ENCODE assay signal across 12 cellular contexts in the genomic region with DNA sequence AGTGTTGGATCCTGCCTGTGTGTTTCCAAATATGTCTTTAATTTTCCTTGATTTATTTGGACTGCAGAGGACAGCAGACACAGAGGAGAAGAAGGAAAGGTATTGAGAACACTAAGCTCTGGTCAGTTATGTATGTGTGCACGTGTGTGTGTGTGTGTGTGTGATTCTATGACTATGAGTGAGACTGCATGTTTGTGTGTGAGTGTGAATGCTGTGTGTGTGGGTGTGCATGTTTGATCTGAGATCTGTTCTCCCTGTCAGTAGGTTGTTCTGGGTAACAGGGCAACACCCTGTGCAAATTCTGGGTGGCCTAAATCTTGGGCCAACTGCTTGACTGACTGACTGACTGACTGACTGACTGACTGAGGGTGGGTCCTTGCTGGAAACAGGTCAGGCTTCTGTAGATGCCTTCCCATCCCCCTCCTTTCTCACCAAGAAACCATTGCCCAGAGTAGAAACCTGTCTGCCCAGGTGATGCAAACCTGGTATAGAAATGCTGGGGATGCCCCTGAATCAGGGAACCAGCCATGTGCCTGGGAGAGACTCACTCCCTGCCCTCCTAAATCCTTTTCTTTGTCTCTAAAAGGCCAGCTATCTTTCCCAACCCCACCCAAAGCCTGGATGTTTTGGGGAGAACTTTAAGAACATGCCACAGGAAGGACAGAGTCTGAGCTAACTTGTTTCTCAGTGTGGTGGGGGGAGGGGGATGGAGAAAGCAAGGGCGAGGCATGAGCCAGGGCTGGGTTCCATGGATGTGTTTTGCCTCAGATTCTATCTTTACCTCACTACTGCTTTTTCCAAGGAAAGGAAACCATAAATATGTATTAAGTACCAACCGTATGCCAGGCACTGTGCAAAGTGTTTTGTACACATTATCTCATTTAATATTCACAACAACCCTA. TPM values are rescaled to one million over a fixed set of nuclear protein-coding genes. Genes with fewer than 3 reads are reported as not detected.
DNase-seq lines count a peak whose midpoint lies in the region; ATAC-seq and TF ChIP-seq lines count a peak whose summit lies in the region.
"Had no signal": no experiment of that assay in that cellular context is flagged by ENCODE, and none has a peak within 500 bp of the region (broad histone marks: within the 10 kb centered on the region; RNA-seq: fewer than 3 reads in every experiment).

No MANE protein-coding gene starts in this region.

- no peak overlapping the region for H3K18ac ChIP-seq in trophoblast cell (ENCODE audit: low read length)

- TF ChIP-seq CTCF in GM23338 (conservative IDR thresholded peaks at IDR 0.05; ENCODE audit: low read depth in 2 of 2): no peak
- no peak for TF ChIP-seq CTCF in coronary artery (IDR thresholded peaks at IDR 0.05)
- no peak for TF ChIP-seq CTCF in neural progenitor cell (IDR thresholded peaks at IDR 0.05)
- TF ChIP-seq CTCF in OCI-LY7 (conservative IDR thresholded peaks at IDR 0.05; ENCODE audit: low read length): no peak

- H3K4me3 ChIP-seq in BLaER1: no peak overlapping the region
- 0 out of 2 replicates have a peak overlapping the region, but pooled peaks have one; percentile 17 for H3K4me3 ChIP-seq in GM23338
- H3K4me3 ChIP-seq in coronary artery: no peak overlapping the region
- no peak overlapping the region for H3K4me3 ChIP-seq in neural progenitor cell
- no peak overlapping the region for H3K4me3 ChIP-seq in OCI-LY7 (ENCODE audit: low read depth, low read length, poor library complexity, severe bottlenecking)
- no peak overlapping the region for H3K4me3 ChIP-seq in trophoblast cell (ENCODE audit: low read depth, low read length)

- H3K9me3 ChIP-seq in BLaER1: no peaks in the 10 kb centered on the region
- no peaks in the 10 kb centered on the region for H3K9me3 ChIP-seq in neural progenitor cell (ENCODE audit: low read depth)
- H3K9me3 ChIP-seq in OCI-LY7 (ENCODE audit: low read length): no peaks in the 10 kb centered on the region
- peaks cover 2% of the 10 kb centered on the region for H3K9me3 ChIP-seq in trophoblast cell (ENCODE audit: insufficient read depth, low read depth, low read length)

- H3K4me1 Mint-ChIP-seq in GM23338: peaks cover 79% of the 10 kb centered on the region
- H3K4me1 Mint-ChIP-seq in neural progenitor cell: peaks cover 75% of the 10 kb centered on the region

- H3K36me3 Mint-ChIP-seq in GM23338 (ENCODE audit: low read depth) (no peaks in the 10 kb centered on the region; the same call in 2 of the 3 replicates), neural progenitor cell (no peaks in the 10 kb centered on the region)

- POLR2A ChIA-PET in OCI-LY7 (lab: Charles Lee): no interaction called here

- no peaks in the 10 kb centered on the region for H3K36me3 ChIP-seq in BLaER1
- H3K36me3 ChIP-seq in GM23338 (ENCODE audit: insufficient read depth): no peaks in the 10 kb centered on the region
- H3K36me3 ChIP-seq in neural progenitor cell: no peaks in the 10 kb centered on the region
- H3K36me3 ChIP-seq in OCI-LY7 (ENCODE audit: insufficient read depth, low read length): no peaks in the 10 kb centered on the region
- H3K36me3 ChIP-seq in trophoblast cell (ENCODE audit: control insufficient read depth in 1 of 2, insufficient read depth in 2 of 2, low read length in 2 of 2): no peaks in the 10 kb centered on the region

- H3K9ac ChIP-seq in BLaER1: no peak overlapping the region
- H3K9ac ChIP-seq in neural progenitor cell: no peak overlapping the region
- H3K9ac ChIP-seq in trophoblast cell (ENCODE audit: low read length): no peak overlapping the region

- H2AFZ ChIP-seq in GM23338 (no peak overlapping the region), neural progenitor cell (replicated peaks) (no peak overlapping the region), OCI-LY7 (ENCODE audit: low read length) (no peak overlapping the region), trophoblast cell (ENCODE audit: insufficient read depth, low read length, poor library complexity) (no peak overlapping the region)

- no peak overlapping the region for H2BK120ac ChIP-seq in trophoblast cell (ENCODE audit: insufficient read depth, low read length, poor library complexity)

- H2BK5ac ChIP-seq in trophoblast cell (ENCODE audit: low read depth, low read length, poor library complexity): no peak overlapping the region

- no CpG with 5 or more reads among the region's 3 CpGs for WGBS in trophoblast cell (ENCODE audit: extremely low coverage, insufficient coverage, insufficient read length)

- peaks cover 93% of the 10 kb centered on the region for H3K4me1 ChIP-seq in BLaER1
- H3K4me1 ChIP-seq in GM23338 (ENCODE audit: insufficient read depth): peaks cover 68% of the 10 kb centered on the region
- peaks cover 35% of the 10 kb centered on the region for H3K4me1 ChIP-seq in neural progenitor cell
- peaks cover 31% of the 10 kb centered on the region for H3K4me1 ChIP-seq in OCI-LY7 (ENCODE audit: insufficient read depth, low read length, poor library complexity, severe bottlenecking)
- H3K4me1 ChIP-seq in trophoblast cell (ENCODE audit: control insufficient read depth in 1 of 2, insufficient read depth in 2 of 2, low read length in 2 of 2): peaks cover 11 to 24% of the 10 kb centered on the region in 2 experiments

- H3K4ac ChIP-seq in trophoblast cell (ENCODE audit: low read depth, low read length): no peak overlapping the region

- H3K79me2 ChIP-seq in GM23338 (replicated peaks; ENCODE audit: insufficient read depth) (no peaks in the 10 kb centered on the region), neural progenitor cell (ENCODE audit: low read depth) (no peaks in the 10 kb centered on the region), OCI-LY7 (ENCODE audit: insufficient read depth, low read depth, low read length) (peaks cover 3% of the 10 kb centered on the region; the same call in 1 of the 2 replicates), trophoblast cell (ENCODE audit: control insufficient read depth, insufficient read depth, low read length, poor library complexity) (no peaks in the 10 kb centered on the region)

- H3K4me2 ChIP-seq in BLaER1: peak overlapping the region; percentile 78; the same call in 1 of the 2 replicates
- peak overlapping the region; percentile 31; the same call in 1 of the 2 replicates for H3K4me2 ChIP-seq in GM23338
- H3K4me2 ChIP-seq in neural progenitor cell: no peak overlapping the region
- no peak overlapping the region for H3K4me2 ChIP-seq in OCI-LY7 (ENCODE audit: low read length)
- no peak overlapping the region for H3K4me2 ChIP-seq in trophoblast cell (ENCODE audit: low read length)

- H3K27ac Mint-ChIP-seq in GM23338 (no peak overlapping the region), neural progenitor cell (no peak overlapping the region)
- H3K27ac Mint-ChIP-seq: endodermal cell had no signal

- H3K9me3 Mint-ChIP-seq in GM23338: peaks cover 3% of the 10 kb centered on the region; the same call in 2 of the 3 replicates
- no peaks in the 10 kb centered on the region for H3K9me3 Mint-ChIP-seq in neural progenitor cell

- H3K4me3 Mint-ChIP-seq in GM23338: peak overlapping the region; percentile 11; the same call in 1 of the 3 replicates
- peak overlapping the region; percentile 1 for H3K4me3 Mint-ChIP-seq in neural progenitor cell
- H3K4me3 Mint-ChIP-seq: endodermal cell had no signal

- H3K79me1 ChIP-seq in trophoblast cell (ENCODE audit: low read length): peaks cover 13% of the 10 kb centered on the region

- H4K91ac ChIP-seq in trophoblast cell (ENCODE audit: low read depth, low read length): no peak overlapping the region

- CTCF ChIA-PET in OCI-LY7 (lab: Charles Lee; ENCODE audit: unreplicated experiment): no interaction called here

- H3K23ac ChIP-seq in trophoblast cell (ENCODE audit: low read length): no peak overlapping the region

- no peak overlapping the region for H2BK12ac ChIP-seq in trophoblast cell (ENCODE audit: low read length)

- ATAC-seq in GM23338: no peak

- peaks cover 66% of the 10 kb centered on the region for H3K27me3 Mint-ChIP-seq in GM23338 (ENCODE audit: insufficient read depth, low read depth, poor library complexity)
- H3K27me3 Mint-ChIP-seq in neural progenitor cell (ENCODE audit: insufficient read depth, low read depth): peaks cover 14% of the 10 kb centered on the region

- H3K14ac ChIP-seq in trophoblast cell (ENCODE audit: low read length): no peak overlapping the region

- intact Hi-C loops in OCI-LY7 (cut with micrococcal nuclease; ENCODE audit: unreplicated experiment): no loop called here

- H3K27ac ChIP-seq in BLaER1: no peak overlapping the region
- H3K27ac ChIP-seq in GM23338 (ENCODE audit: low read depth): no peak overlapping the region
- H3K27ac ChIP-seq in coronary artery: peak overlapping the region; percentile 75 to 96
- H3K27ac ChIP-seq in neural progenitor cell: no peak overlapping the region
- H3K27ac ChIP-seq in OCI-LY7 (ENCODE audit: low read depth, low read length, poor library complexity, severe bottlenecking): no peak overlapping the region
- H3K27ac ChIP-seq in trophoblast cell (ENCODE audit: low read depth, low read length): no peak overlapping the region

- BruUV-seq in OCI-LY7 (replicated peaks; lab: Mats Ljungman, UMichigan): no TSS peak

- DNase-seq in GM23338 (ENCODE audit: low spot score) (peak; percentile 32), coronary artery (ENCODE audit: low spot score) (no peak), neural progenitor cell (ENCODE audit: low spot score) (no peak), NOMO-1 treated with dmso at 0.1 percent for 144 hours (lab: John Stamatoyannopoulos, UW; ENCODE audit: unreplicated experiment) (no peak), OCI-LY7 (ENCODE audit: low spot score) (no peak), trophoblast cell (no peak), KG1 (lab: John Stamatoyannopoulos, UW) (no peak)
- DNase-seq: activated effector memory CD4-positive, alpha-beta T cell treated with anti-CD3 and anti-CD28 coated beads, Interleukin-2, amount 50 U/mL, for 16 hours; endodermal cell; NCI-H146; NK-92 treated with Interleukin-12 subunit alpha and Interleukin-12 subunit beta, amount 100 ng/mL, for 24 hours had no signal

- H3K27me3 ChIP-seq in BLaER1 (no peaks in the 10 kb centered on the region), GM23338 (ENCODE audit: insufficient read depth) (peaks cover 41% of the 10 kb centered on the region), neural progenitor cell (peaks cover 6% of the 10 kb centered on the region), trophoblast cell (ENCODE audit: insufficient read depth, low read length) (no peaks in the 10 kb centered on the region)

- no peak overlapping the region for H4K12ac ChIP-seq in trophoblast cell (ENCODE audit: low read depth, low read length)

- no peak overlapping the region for H2AK5ac ChIP-seq in trophoblast cell (ENCODE audit: low read length)

- H4K8ac ChIP-seq in trophoblast cell (ENCODE audit: low read depth, low read length): no peak overlapping the region

- H3F3A ChIP-seq in GM23338 (replicated peaks; ENCODE audit: low read depth): peaks cover 10% of the 10 kb centered on the region; the same call in 1 of the 2 replicates
- H3F3A ChIP-seq in neural progenitor cell (ENCODE audit: low read depth): peaks cover 40% of the 10 kb centered on the region

- peaks cover 7% of the 10 kb centered on the region; the same call in 1 of the 2 replicates for H3K9me2 ChIP-seq in GM23338 (ENCODE audit: insufficient read depth)
- H3K9me2 ChIP-seq in OCI-LY7 (ENCODE audit: insufficient read depth, low read length): no peaks in the 10 kb centered on the region

- H4K20me1 ChIP-seq in BLaER1 (no peaks in the 10 kb centered on the region), GM23338 (replicated peaks; ENCODE audit: insufficient read depth) (no peaks in the 10 kb centered on the region), neural progenitor cell (ENCODE audit: low read depth) (no peaks in the 10 kb centered on the region), OCI-LY7 (ENCODE audit: insufficient read depth, low read length) (no peaks in the 10 kb centered on the region)

RNA-seq across cellular contexts. Expression of a gene that starts 4.4 kb away (rescaled TPM):
- total RNA-seq in GM23338 (2014; rRNA removed; shearing (Covaris generic)): 3.6 and 4.2 TPM in 2 replicates
- polyA plus RNA-seq in GM23338 (2016; fragmentation: Nextera tagmentation; extraction: Ambion mirVana): 3.1 and 3.3 TPM in 2 replicates
- total RNA-seq in neural progenitor cell (ENCODE audit: low replicate concordance) (0.24 and 0.87 TPM in 2 replicates), OCI-LY7 (2022) (7.0 and 8.7 TPM in 2 replicates)
- 1.7 and 2.3 TPM in 2 replicates for total RNA-seq in OCI-LY7 (2014; rRNA removed; shearing (Covaris generic))
- 2.0 and 2.2 TPM in 2 replicates for polyA plus RNA-seq in trophoblast cell (2013)

RNA-seq across cellular contexts. Expression of a gene that starts 16.9 kb away (rescaled TPM):
- 52.5 and 56.5 TPM in 2 replicates for total RNA-seq in GM23338 (2014; rRNA removed; shearing (Covaris generic))
- polyA plus RNA-seq in GM23338 (2016; fragmentation: Nextera tagmentation; extraction: Ambion mirVana): 14.3 and 16.2 TPM in 2 replicates
- total RNA-seq in neural progenitor cell (ENCODE audit: low replicate concordance): 144 and 190 TPM in 2 replicates
- 67.2 and 95.4 TPM in 2 replicates for total RNA-seq in OCI-LY7 (2014; rRNA removed; shearing (Covaris generic))
- 96.0 and 97.2 TPM in 2 replicates for total RNA-seq in OCI-LY7 (2022)
- polyA plus RNA-seq in trophoblast cell (2013): 52.5 and 54.4 TPM in 2 replicates

RNA-seq across cellular contexts. Expression of a gene that starts 35.5 kb away (rescaled TPM):
- 76.1 and 82.9 TPM in 2 replicates for total RNA-seq in GM23338 (2014; rRNA removed; shearing (Covaris generic))
- polyA plus RNA-seq in GM23338 (2016; fragmentation: Nextera tagmentation; extraction: Ambion mirVana): 34.4 and 37.5 TPM in 2 replicates
- total RNA-seq in neural progenitor cell (ENCODE audit: low replicate concordance) (64.0 and 68.9 TPM in 2 replicates), OCI-LY7 (2022) (100 and 117 TPM in 2 replicates)
- total RNA-seq in OCI-LY7 (2014; rRNA removed; shearing (Covaris generic)): 42.6 and 46.9 TPM in 2 replicates
- 49.0 and 50.6 TPM in 2 replicates for polyA plus RNA-seq in trophoblast cell (2013)

RNA-seq across cellular contexts. Expression of a gene that starts 42.1 kb away (rescaled TPM):
- 9.6 and 10.5 TPM in 2 replicates for total RNA-seq in GM23338 (2014; rRNA removed; shearing (Covaris generic))
- 3.4 and 3.6 TPM in 2 replicates for polyA plus RNA-seq in GM23338 (2016; fragmentation: Nextera tagmentation; extraction: Ambion mirVana)
- 14.5 and 20.8 TPM in 2 replicates for total RNA-seq in neural progenitor cell (ENCODE audit: low replicate concordance)
- 5.4 and 9.3 TPM in 2 replicates for total RNA-seq in OCI-LY7 (2014; rRNA removed; shearing (Covaris generic))
- 3.9 and 5.1 TPM in 2 replicates for total RNA-seq in OCI-LY7 (2022)
- 4.1 TPM in 2 replicates for polyA plus RNA-seq in trophoblast cell (2013)

RNA-seq across cellular contexts. Expression of a gene that starts 50.6 kb away (rescaled TPM):
- 88.9 and 95.1 TPM in 2 replicates for total RNA-seq in GM23338 (2014; rRNA removed; shearing (Covaris generic))
- 44.4 and 44.8 TPM in 2 replicates for polyA plus RNA-seq in GM23338 (2016; fragmentation: Nextera tagmentation; extraction: Ambion mirVana)
- total RNA-seq in neural progenitor cell (ENCODE audit: low replicate concordance): 64.3 and 109 TPM in 2 replicates
- total RNA-seq in OCI-LY7 (2014; rRNA removed; shearing (Covaris generic)): 36.3 and 65.9 TPM in 2 replicates
- total RNA-seq in OCI-LY7 (2022): 103 and 112 TPM in 2 replicates
- 44.7 and 45.9 TPM in 2 replicates for polyA plus RNA-seq in trophoblast cell (2013)

Comparison
In these comparisons a context has a peak if more than half of its experiments do, and no peak if none do; other contexts are left out.
1. H3K27ac ChIP-seq: peak in coronary artery (2 of 2); none in BLaER1 (single experiment), GM23338 (single experiment), neural progenitor cell (single experiment), OCI-LY7 (single experiment) and trophoblast cell (single experiment).
2. H3K4me2 ChIP-seq: peak in BLaER1 (single experiment) and GM23338 (single experiment); none in neural progenitor cell (single experiment), OCI-LY7 (single experiment) and trophoblast cell (single experiment).